Comparison of ENCODE assay signal across 11 cellular contexts in genomic region chr1:148452845-148453244, GRCh38. TPM values are rescaled to one million over a fixed set of nuclear protein-coding genes. Genes with fewer than 3 reads are reported as not detected.
DNase-seq lines count a peak whose midpoint lies in the region; ATAC-seq and TF ChIP-seq lines count a peak whose summit lies in the region.
"Not testable (repeated sequence)": the region's sequence is repeated elsewhere in the genome, so short reads cannot be mapped to it uniquely, and the experiment has no call there.
"Had no signal": no experiment of that assay in that cellular context is flagged by ENCODE, and none has a peak within 500 bp of the region (broad histone marks: within the 10 kb centered on the region; RNA-seq: fewer than 3 reads in every experiment).

No MANE protein-coding gene starts in this region.

- H3K4me2 ChIP-seq in IMR-90 (ENCODE audit: low read depth, low read length) = not testable (repeated sequence)
- H3K4me2 ChIP-seq in osteoblast (ENCODE audit: insufficient read depth, low read length) = peak overlapping the region; percentile 36

- not testable (repeated sequence) for H2BK15ac ChIP-seq in IMR-90 (ENCODE audit: low read depth, low read length)

- not testable (repeated sequence) for H3K56ac ChIP-seq in IMR-90 (ENCODE audit: extremely low read depth, insufficient read depth, low read length)

- TF ChIP-seq CTCF in IMR-90 (conservative IDR thresholded peaks at IDR 0.05; ENCODE audit: low read depth, low read length); Panc1 (IDR thresholded peaks at IDR 0.05); activated CD8-positive, alpha-beta T cell treated with anti-CD3 and anti-CD28 coated beads for 36 hours (IDR thresholded peaks at IDR 0.05); astrocyte of the spinal cord (IDR thresholded peaks at IDR 0.05; ENCODE audit: low read depth, low read length); fibroblast of the aortic adventitia (IDR thresholded peaks at IDR 0.05; ENCODE audit: insufficient read depth, low read length); osteoblast (IDR thresholded peaks at IDR 0.05; ENCODE audit: extremely low read depth, low read depth, low read length): not testable (repeated sequence)

- not testable (repeated sequence) for H4K91ac ChIP-seq in IMR-90 (ENCODE audit: insufficient read depth, low read depth, low read length)

- H2AK5ac ChIP-seq in IMR-90 (ENCODE audit: low read depth, low read length) = not testable (repeated sequence)

- H3K27me3 Mint-ChIP-seq in activated CD8-positive, alpha-beta T cell treated with anti-CD3 and anti-CD28 coated beads for 36 hours = not testable (repeated sequence)

- H3K27ac ChIP-seq in IMR-90 (ENCODE audit: insufficient read depth, low read length); Panc1 (ENCODE audit: low read length); osteoblast (ENCODE audit: low read depth, low read length): not testable (repeated sequence)

- H3K36me3 ChIP-seq in IMR-90 (ENCODE audit: control insufficient read depth, insufficient read depth, low read length); Panc1 (ENCODE audit: control insufficient read depth, insufficient read depth, low read length); osteoblast (ENCODE audit: insufficient read depth, low read length): not testable (repeated sequence)

- WGBS in IMR-90 (ENCODE audit: extremely low coverage in 2 of 2, insufficient read length in 1 of 2), 2 experiments = no CpG with 5 or more reads among the region's 2 CpGs

- H3K23ac ChIP-seq in IMR-90 (ENCODE audit: low read depth, low read length) = not testable (repeated sequence)

- H3K4me1 ChIP-seq in IMR-90 (ENCODE audit: control insufficient read depth, insufficient read depth, low read length); Panc1 (ENCODE audit: control insufficient read depth, insufficient read depth, low read length); osteoblast (ENCODE audit: insufficient read depth, low read length): not testable (repeated sequence)

- not testable (repeated sequence) for H3K36me3 Mint-ChIP-seq in activated CD8-positive, alpha-beta T cell treated with anti-CD3 and anti-CD28 coated beads for 36 hours (ENCODE audit: low read depth)

- H3K4me3 Mint-ChIP-seq in activated CD8-positive, alpha-beta T cell treated with anti-CD3 and anti-CD28 coated beads for 36 hours = peak overlapping the region; percentile 19

- H3K4ac ChIP-seq in IMR-90 (ENCODE audit: low read depth, low read length) = not testable (repeated sequence)

- not testable (repeated sequence) for H2BK20ac ChIP-seq in IMR-90 (ENCODE audit: low read depth, low read length)

- not testable (repeated sequence) for H3K14ac ChIP-seq in IMR-90 (replicated peaks; ENCODE audit: low read depth, low read length)

- not testable (repeated sequence) for ATAC-seq in IMR-90 (ENCODE audit: low read depth); Panc1; activated CD8-positive, alpha-beta T cell treated with anti-CD3 and anti-CD28 coated beads for 36 hours

- H3K9ac ChIP-seq in IMR-90 (ENCODE audit: low read depth, low read length) = not testable (repeated sequence)

- not testable (repeated sequence) for TF ChIP-seq POLR2A in IMR-90 (IDR thresholded peaks at IDR 0.05; ENCODE audit: low read depth, low read length)

- H2BK120ac ChIP-seq in IMR-90 (ENCODE audit: low read depth, low read length) = not testable (repeated sequence)

- dilution Hi-C loops in IMR-90 (cut with HindIII; ENCODE audit: low sequenced_read_pairs, unreplicated experiment) = not testable (repeated sequence)

- BruUV-seq in IMR-90 (replicated peaks; lab: Mats Ljungman, UMichigan); Panc1 (replicated peaks; lab: Mats Ljungman, UMichigan): not testable (repeated sequence)

- H2AK9ac ChIP-seq in IMR-90 (replicated peaks; ENCODE audit: low read depth, low read length, poor library complexity) = not testable (repeated sequence)

- TF ChIP-seq RAD21 in IMR-90 (IDR thresholded peaks at IDR 0.05; ENCODE audit: low read length) = not testable (repeated sequence)

- H4K20me1 ChIP-seq in IMR-90 (ENCODE audit: insufficient read depth, low read length); osteoblast (ENCODE audit: insufficient read depth, low read length): not testable (repeated sequence)

- H3K9me3 Mint-ChIP-seq in activated CD8-positive, alpha-beta T cell treated with anti-CD3 and anti-CD28 coated beads for 36 hours = not testable (repeated sequence)

- not testable (repeated sequence) for H4K8ac ChIP-seq in IMR-90 (ENCODE audit: low read depth in 2 of 2, low read length in 2 of 2)

- H3K18ac ChIP-seq in IMR-90 (ENCODE audit: low read depth, low read length) = not testable (repeated sequence)

- H3K79me2 ChIP-seq in osteoblast (ENCODE audit: insufficient read depth, low read length) = not testable (repeated sequence)

- intact Hi-C loops in IMR-90 (cut with micrococcal nuclease); Panc1 (cut with micrococcal nuclease; ENCODE audit: unreplicated experiment); activated CD8-positive, alpha-beta T cell treated with anti-CD3 and anti-CD28 coated beads for 36 hours (cut with micrococcal nuclease): not testable (repeated sequence)

- DNase-seq in A172 (ENCODE audit: low spot score) = peak; percentile 69
- peak; percentile 40 for DNase-seq in ELR (ENCODE audit: low read depth)
- DNase-seq in IMR-90 = peak; percentile 48
- peak; percentile 41 for DNase-seq in Panc1 (ENCODE audit: low read depth, low spot score)
- DNase-seq in activated CD8-positive, alpha-beta T cell treated with anti-CD3 and anti-CD28 coated beads for 36 hours; osteoblast (ENCODE audit: insufficient read length, low spot score, missing footprints): not testable (repeated sequence)
- peak; percentile 5 for DNase-seq in astrocyte of the spinal cord (ENCODE audit: low read depth, low spot score)
- peak; percentile 28 for DNase-seq in fibroblast of the aortic adventitia (ENCODE audit: low read depth)

- CTCF ChIA-PET in IMR-90 (lab: Yijun Ruan, JAX); Panc1 (lab: Charles Lee); activated CD8-positive, alpha-beta T cell treated with anti-CD3 and anti-CD28 coated beads for 36 hours (lab: Charles Lee): not testable (repeated sequence)

- H2AFZ ChIP-seq in IMR-90 (replicated peaks; ENCODE audit: low read length, poor library complexity); osteoblast (ENCODE audit: low read length): not testable (repeated sequence)

- H3K4me3 ChIP-seq in IMR-90 (ENCODE audit: insufficient read depth, low read depth, low read length); Panc1 (ENCODE audit: low read depth in 2 of 2, low read length in 2 of 2); astrocyte of the spinal cord (ENCODE audit: low read depth, low read length); fibroblast of the aortic adventitia (ENCODE audit: low read depth, low read length); osteoblast (ENCODE audit: insufficient read depth, low read length): not testable (repeated sequence)

- H3K79me1 ChIP-seq in IMR-90 (ENCODE audit: low read depth in 1 of 2, low read length in 2 of 2) = not testable (repeated sequence)

- H4K5ac ChIP-seq in IMR-90 (ENCODE audit: low read depth, low read length) = not testable (repeated sequence)

- H3K4me1 Mint-ChIP-seq in activated CD8-positive, alpha-beta T cell treated with anti-CD3 and anti-CD28 coated beads for 36 hours (ENCODE audit: low read depth) = not testable (repeated sequence)

- in situ Hi-C loops in IMR-90 (cut with MboI; ENCODE audit: low sequenced_read_pairs); Panc1 (cut with HindIII; ENCODE audit: low pct_unique_long_range_greater_than_20kb, low sequenced_read_pairs); astrocyte of the spinal cord (cut with HindIII; ENCODE audit: low sequenced_read_pairs): not testable (repeated sequence)

- not testable (repeated sequence) for H2BK5ac ChIP-seq in IMR-90 (ENCODE audit: low read depth, low read length, poor library complexity, severe bottlenecking)

- not testable (repeated sequence) for H3K9me1 ChIP-seq in IMR-90 (ENCODE audit: insufficient read depth, low read length)

- POLR2A ChIA-PET in IMR-90 (lab: Charles Lee; ENCODE audit: unreplicated experiment); Panc1 (lab: Charles Lee); activated CD8-positive, alpha-beta T cell treated with anti-CD3 and anti-CD28 coated beads for 36 hours (lab: Charles Lee): not testable (repeated sequence)

- H3K27me3 ChIP-seq in IMR-90 (ENCODE audit: control insufficient read depth, insufficient read depth, low read length); Panc1 (ENCODE audit: control insufficient read depth, insufficient read depth, low read length); osteoblast (ENCODE audit: insufficient read depth, low read length): not testable (repeated sequence)

- peak overlapping the region; percentile 66 for H3K27ac Mint-ChIP-seq in activated CD8-positive, alpha-beta T cell treated with anti-CD3 and anti-CD28 coated beads for 36 hours

- not testable (repeated sequence) for H3K9me3 ChIP-seq in IMR-90 (ENCODE audit: control insufficient read depth, insufficient read depth, low read length); Panc1 (ENCODE audit: control insufficient read depth, insufficient read depth, low read depth, low read length); osteoblast (ENCODE audit: low read depth, low read length)

RNA-seq across cellular contexts. Expression of gene PPIAL4G, which starts 30.3 kb away (rescaled TPM):
- total RNA-seq in A172 (2014; rRNA removed; shearing (Covaris generic)) = not detected in 2 replicates
- total RNA-seq in IMR-90 (2012; rRNA removed) (not detected in 2 replicates), Panc1 (2021; ENCODE audit: unreplicated experiment) (not detected), fibroblast of the aortic adventitia (ENCODE audit: low replicate concordance) (not detected in 2 replicates), osteoblast (not detected in 2 replicates)
- not detected in 2 replicates for polyA plus RNA-seq in IMR-90 (2012; rRNA removed)
- polyA plus RNA-seq in IMR-90 (2012; cell fraction: cytosol; rRNA removed) = not detected in 2 replicates
- polyA plus RNA-seq in IMR-90 (2012; cell fraction: nucleus; rRNA removed; ENCODE audit: low replicate concordance) = not detected in 2 replicates
- not detected for polyA plus RNA-seq in Panc1 (2012; ENCODE audit: insufficient read length)
- under 1 TPM in 1 of 2 experiments, not detected in 1; 0.07 TPM for total RNA-seq in activated CD8-positive, alpha-beta T cell treated with anti-CD3 and anti-CD28 coated beads for 36 hours
- total RNA-seq: GM23338, HFFc6 had no signal
- polyA plus RNA-seq: BJ, GM23338 had no signal
